In genomic region chr1:93874025-93874651, GRCh38 we compare ENCODE assay signal across 8 cellular contexts. TPM values are rescaled to one million over a fixed set of nuclear protein-coding genes. Genes with fewer than 3 reads are reported as not detected.
A peak's percentile ranks its signal among the peaks of the same experiment; 100 is the strongest.
DNase-seq lines count a peak whose midpoint lies in the region; ATAC-seq lines count a peak whose summit lies in the region.

No MANE protein-coding gene starts in this region.

- no peaks in the 10 kb centered on the region for H3K9me3 Mint-ChIP-seq in activated naive CD4-positive, alpha-beta T cell treated with anti-CD3 and anti-CD28 coated beads, Interleukin-2, amount 50 U/mL, for 72 hours

- ATAC-seq in activated naive CD4-positive, alpha-beta T cell treated with anti-CD3 and anti-CD28 coated beads, Interleukin-2, amount 50 U/mL, for 72 hours = peak in 1 of 2 donors; percentile 12
- ATAC-seq in HG02970 (IDR thresholded peaks at IDR 0.05; ENCODE audit: low FRiP score, unreplicated experiment) (no peak), GM19455 (IDR thresholded peaks at IDR 0.05; ENCODE audit: unreplicated experiment) (no peak)

- peaks cover 40 to 42% of the 10 kb centered on the region in 2 donors for H3K36me3 Mint-ChIP-seq in activated naive CD4-positive, alpha-beta T cell treated with anti-CD3 and anti-CD28 coated beads, Interleukin-2, amount 50 U/mL, for 72 hours

- no peak overlapping the region for H3K4me3 ChIP-seq in Jurkat, Clone E6-1 (ENCODE audit: low read length)

- peak; percentile 41 for DNase-seq in DMS 273 (lab: John Stamatoyannopoulos, UW; ENCODE audit: unreplicated experiment)
- DNase-seq in DMS 273 treated with DMSO at 0.1 percent for 48 hours (lab: John Stamatoyannopoulos, UW) = no peak
- peak; percentile 32 for DNase-seq in Jurkat, Clone E6-1 (ENCODE audit: low read depth, low spot score)
- DNase-seq in activated naive CD4-positive, alpha-beta T cell treated with anti-CD3 and anti-CD28 coated beads, Interleukin-2, amount 50 U/mL, for 72 hours (ENCODE audit: low spot score in 2 of 2) = no peak
- DNase-seq in left kidney (ENCODE audit: low read depth, low spot score) = peak; percentile 44
- no peak for DNase-seq in retina

- peak overlapping the region; percentile 26 to 46 for H3K27ac Mint-ChIP-seq in activated naive CD4-positive, alpha-beta T cell treated with anti-CD3 and anti-CD28 coated beads, Interleukin-2, amount 50 U/mL, for 72 hours

RNA-seq across cellular contexts. Expression of gene DNTTIP2, which starts 4.9 kb away (rescaled TPM):
- polyA plus RNA-seq in Jurkat, Clone E6-1 (2012; ENCODE audit: insufficient read depth, insufficient read length) = 72.7 TPM
- 10 to 100 TPM; 64.9 to 67.0 TPM for total RNA-seq in activated naive CD4-positive, alpha-beta T cell treated with anti-CD3 and anti-CD28 coated beads, Interleukin-2, amount 50 U/mL, for 72 hours

RNA-seq across cellular contexts. Expression of gene GCLM, which starts 35.1 kb away (rescaled TPM):
- 23.2 TPM for polyA plus RNA-seq in Jurkat, Clone E6-1 (2012; ENCODE audit: insufficient read depth, insufficient read length)
- 10 to 100 TPM; 16.9 to 17.6 TPM for total RNA-seq in activated naive CD4-positive, alpha-beta T cell treated with anti-CD3 and anti-CD28 coated beads, Interleukin-2, amount 50 U/mL, for 72 hours

Comparison
In these comparisons a context has a peak if more than half of its experiments do, and no peak if none do; other contexts are left out.
1. DNase-seq: peak in DMS 273 (single experiment), Jurkat, Clone E6-1 (single experiment) and left kidney (single experiment); none in DMS 273 treated with DMSO at 0.1 percent for 48 hours (single experiment), activated naive CD4-positive, alpha-beta T cell treated with anti-CD3 and anti-CD28 coated beads, Interleukin-2, amount 50 U/mL, for 72 hours (0 of 2) and retina (single experiment).